In the genomic region with DNA sequence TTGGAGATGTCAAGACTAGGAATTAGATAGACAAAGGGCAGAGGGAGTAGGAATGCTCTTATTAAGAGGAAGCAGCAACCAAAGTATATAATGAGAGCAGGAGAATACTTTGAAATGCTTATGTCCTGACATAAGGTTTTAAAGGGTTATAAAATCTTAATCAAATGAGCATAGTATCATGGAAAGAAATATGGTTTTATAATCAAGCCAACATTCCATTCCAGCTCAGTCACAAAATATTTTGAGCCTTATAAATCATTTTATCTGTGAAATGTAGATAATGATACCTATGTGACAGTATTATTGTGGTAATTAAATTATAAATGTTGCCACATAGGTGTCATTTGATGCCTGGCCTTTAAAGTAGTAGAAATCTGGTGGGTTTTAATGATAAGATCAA, we compare ENCODE assay signal across 20 cellular contexts. TPM values are rescaled to one million over a fixed set of nuclear protein-coding genes. Genes with fewer than 3 reads are reported as not detected.
A peak's percentile ranks its signal among the peaks of the same experiment; 100 is the strongest.
DNase-seq lines count a peak whose midpoint lies in the region; ATAC-seq, FAIRE-seq and TF ChIP-seq lines count a peak whose summit lies in the region.
"Had no signal": no experiment of that assay in that cellular context is flagged by ENCODE, and none has a peak within 500 bp of the region (broad histone marks: within the 10 kb centered on the region; RNA-seq: fewer than 3 reads in every experiment).

No MANE protein-coding gene starts in this region.

- no peak overlapping the region for H3K9ac ChIP-seq in HUES48 (ENCODE audit: low read depth, low read length)
- H3K9ac ChIP-seq in astrocyte (ENCODE audit: low read length) = no peak overlapping the region
- no peak overlapping the region for H3K9ac ChIP-seq in neuronal stem cell (ENCODE audit: low read depth, low read length, poor library complexity)

- H3K27ac ChIP-seq in HUES48 (ENCODE audit: low read depth, low read length) (peak overlapping the region; percentile 63), astrocyte (ENCODE audit: low read depth, low read length) (no peak overlapping the region), hepatocyte (peak overlapping the region; percentile 36), neuronal stem cell (replicated peaks; ENCODE audit: low read length) (peak overlapping the region; percentile 34)
- H3K27ac ChIP-seq: RWPE1 had no signal

- no peak overlapping the region for H2BK12ac ChIP-seq in neuronal stem cell (ENCODE audit: low read length)

- no peak overlapping the region for H3K23ac ChIP-seq in neuronal stem cell (ENCODE audit: low read depth, low read length, poor library complexity)

- FAIRE-seq in astrocyte (lab: Jason Lieb, UNC) = no peak
- FAIRE-seq: G401.6, GM12891 had no signal

- no peak overlapping the region for H2BK5ac ChIP-seq in neuronal stem cell (ENCODE audit: low read length)

- H3K36me3 Mint-ChIP-seq in astrocyte (ENCODE audit: low read depth, unreplicated experiment) = no peaks in the 10 kb centered on the region

- no peak for ATAC-seq in GM21390 (IDR thresholded peaks at IDR 0.05; ENCODE audit: unreplicated experiment)

- peaks cover 67% of the 10 kb centered on the region for H3K4me1 ChIP-seq in HUES48 (ENCODE audit: control insufficient read depth, insufficient read depth, low read length)
- H3K4me1 ChIP-seq in astrocyte (ENCODE audit: insufficient read depth, low read length) = peaks cover 3% of the 10 kb centered on the region
- no peaks in the 10 kb centered on the region for H3K4me1 ChIP-seq in hepatocyte (ENCODE audit: insufficient read depth)
- H3K4me1 ChIP-seq in neuronal stem cell (ENCODE audit: control insufficient read depth in 2 of 2, insufficient read depth in 1 of 2, low read depth in 1 of 2, low read length in 2 of 2) = peaks cover 0 to 4% of the 10 kb centered on the region in 2 donors

- no peaks in the 10 kb centered on the region for H3K79me2 ChIP-seq in astrocyte (ENCODE audit: insufficient read depth, low read length)
- no peaks in the 10 kb centered on the region for H3K79me2 ChIP-seq in hepatocyte

- no peak overlapping the region for H2BK15ac ChIP-seq in neuronal stem cell (ENCODE audit: low read length)

- H3K4me2 ChIP-seq in astrocyte (ENCODE audit: low read length) = no peak overlapping the region
- no peak overlapping the region for H3K4me2 ChIP-seq in hepatocyte
- no peak overlapping the region for H3K4me2 ChIP-seq in neuronal stem cell (ENCODE audit: insufficient read depth, low read length, poor library complexity, severe bottlenecking)

- H3K79me1 ChIP-seq in neuronal stem cell (ENCODE audit: low read depth, low read length) = no peaks in the 10 kb centered on the region

- H3K4me1 Mint-ChIP-seq in astrocyte (ENCODE audit: low read depth, unreplicated experiment) = no peaks in the 10 kb centered on the region

- H3K14ac ChIP-seq in neuronal stem cell (ENCODE audit: low read length) = no peak overlapping the region

- no peaks in the 10 kb centered on the region for H3K27me3 Mint-ChIP-seq in astrocyte (ENCODE audit: low read depth, unreplicated experiment)

- no peak overlapping the region for H4K91ac ChIP-seq in neuronal stem cell (ENCODE audit: low read depth, low read length, poor library complexity)

- no peak overlapping the region for H3K18ac ChIP-seq in neuronal stem cell (ENCODE audit: low read length)

- no peak overlapping the region for H4K8ac ChIP-seq in neuronal stem cell (ENCODE audit: low read depth, low read length)

- H3K4me3 Mint-ChIP-seq in astrocyte (ENCODE audit: unreplicated experiment) = no peak overlapping the region
- H3K4me3 Mint-ChIP-seq: CD4-positive, alpha-beta T cell had no signal

- no peak overlapping the region for H3K4ac ChIP-seq in neuronal stem cell (ENCODE audit: low read length)

- no peak overlapping the region for H2AK5ac ChIP-seq in neuronal stem cell (ENCODE audit: low read depth, low read length)

- H3K27me3 ChIP-seq in HUES48 (ENCODE audit: control insufficient read depth, insufficient read depth, low read length) (no peaks in the 10 kb centered on the region), astrocyte (ENCODE audit: insufficient read depth, low read length) (peaks cover 3% of the 10 kb centered on the region), hepatocyte (no peaks in the 10 kb centered on the region), neuronal stem cell (ENCODE audit: control insufficient read depth in 3 of 3, insufficient read depth in 3 of 3, low read depth in 1 of 3, low read length in 3 of 3) (no peaks in the 10 kb centered on the region)

- no peak for TF ChIP-seq CTCF in astrocyte (IDR thresholded peaks at IDR 0.05; ENCODE audit: insufficient read depth, low read depth, low read length)
- TF ChIP-seq CTCF in hepatocyte (IDR thresholded peaks at IDR 0.05; ENCODE audit: poor library complexity) = no peak

- H3K9me3 Mint-ChIP-seq in astrocyte (ENCODE audit: unreplicated experiment) = no peaks in the 10 kb centered on the region
- H3K9me3 Mint-ChIP-seq: CD4-positive, alpha-beta T cell had no signal

- DNase-seq in astrocyte (ENCODE audit: low read depth) (peak; percentile 52), hepatocyte (ENCODE audit: low spot score) (no peak), neuronal stem cell (ENCODE audit: low spot score) (no peak), SKM-1 (lab: John Stamatoyannopoulos, UW; ENCODE audit: unreplicated experiment) (no peak), KBM-7 (no peak)
- DNase-seq: ACHN; Calu3; CD4-positive, alpha-beta T cell; HCEC 1CT; NCI-H1092; NCI-H2107; NCI-H69; NK-92 treated with Interleukin-12 subunit alpha and Interleukin-12 subunit beta, amount 100 ng/mL, for 24 hours; OCI-M1 had no signal

- H3K27ac Mint-ChIP-seq in astrocyte (ENCODE audit: unreplicated experiment) = no peak overlapping the region
- H3K27ac Mint-ChIP-seq: CD4-positive, alpha-beta T cell had no signal

- in situ Hi-C loops in KBM-7 (cut with MboI; ENCODE audit: low pct_unique_long_range_greater_than_20kb, low sequenced_read_pairs) = no loop called here

- H2AFZ ChIP-seq in astrocyte (ENCODE audit: low read depth, low read length) = no peak overlapping the region
- H2AFZ ChIP-seq in hepatocyte = no peak overlapping the region
- no peak overlapping the region for H2AFZ ChIP-seq in neuronal stem cell (ENCODE audit: low read length)

- H3K4me3 ChIP-seq in HUES48 (ENCODE audit: low read depth, low read length) (no peak overlapping the region), astrocyte (ENCODE audit: insufficient read depth, low read depth, low read length) (no peak overlapping the region), hepatocyte (no peak overlapping the region), neuronal stem cell (ENCODE audit: low read length in 2 of 2) (no peak overlapping the region)

- H3K9me3 ChIP-seq in HUES48 (ENCODE audit: control insufficient read depth, insufficient read depth, low read length) (no peaks in the 10 kb centered on the region), astrocyte (ENCODE audit: insufficient read depth, low read depth, low read length) (no peaks in the 10 kb centered on the region), hepatocyte (ENCODE audit: low read depth) (no peaks in the 10 kb centered on the region), neuronal stem cell (replicated peaks in 1 of 2; ENCODE audit: control insufficient read depth in 2 of 2, insufficient read depth in 1 of 2, low read depth in 1 of 2, low read length in 2 of 2) (no peaks in the 10 kb centered on the region)

- H4K20me1 ChIP-seq in astrocyte (ENCODE audit: insufficient read depth, low read length) (no peaks in the 10 kb centered on the region), hepatocyte (ENCODE audit: insufficient read depth, poor library complexity, severe bottlenecking) (no peaks in the 10 kb centered on the region)

- H3K36me3 ChIP-seq in HUES48 (ENCODE audit: control insufficient read depth, insufficient read depth, low read length) (no peaks in the 10 kb centered on the region), astrocyte (ENCODE audit: insufficient read depth, low read length) (no peaks in the 10 kb centered on the region), hepatocyte (replicated peaks; ENCODE audit: insufficient read depth, low read depth) (no peaks in the 10 kb centered on the region), neuronal stem cell (replicated peaks in 1 of 2; ENCODE audit: control insufficient read depth in 2 of 2, insufficient read depth in 2 of 2, low read length in 2 of 2) (no peaks in the 10 kb centered on the region)

- no peak overlapping the region for H2BK120ac ChIP-seq in neuronal stem cell (ENCODE audit: low read depth, low read length)

- H3K9me2 ChIP-seq in hepatocyte (replicated peaks; ENCODE audit: insufficient read depth) = no peaks in the 10 kb centered on the region

RNA-seq across cellular contexts. Expression of gene VSNL1, which starts 17.6 kb away (rescaled TPM):
- total RNA-seq in astrocyte (0.61 and 2.4 TPM in 2 replicates), hepatocyte (9.4 and 12.1 TPM in 2 replicates)
- 9.4 and 16.0 TPM in 2 replicates for polyA plus RNA-seq in hepatocyte
- 1.9 TPM for polyA plus RNA-seq in neuronal stem cell (2013, experiment 1 of 2)
- polyA plus RNA-seq in neuronal stem cell (2013, experiment 2 of 2) = 2.3 TPM
- total RNA-seq: Calu3; CD4-positive, alpha-beta T cell; HT-29 had no signal

RNA-seq across cellular contexts. Expression of gene RAD51AP2, which starts 39.8 kb away (rescaled TPM):
- total RNA-seq in astrocyte = 0.10 TPM in 1 of 2 replicates, not detected in the other
- total RNA-seq in hepatocyte = 0.24 and 0.40 TPM in 2 replicates
- polyA plus RNA-seq in hepatocyte = 0.21 and 0.35 TPM in 2 replicates
- polyA plus RNA-seq in neuronal stem cell (2013, experiment 1 of 2) = 0.20 TPM
- polyA plus RNA-seq in neuronal stem cell (2013, experiment 2 of 2) = 0.17 TPM
- total RNA-seq: Calu3; CD4-positive, alpha-beta T cell; HT-29 had no signal
